1 cellular context compared by ENCODE assay signal in the genomic region with DNA sequence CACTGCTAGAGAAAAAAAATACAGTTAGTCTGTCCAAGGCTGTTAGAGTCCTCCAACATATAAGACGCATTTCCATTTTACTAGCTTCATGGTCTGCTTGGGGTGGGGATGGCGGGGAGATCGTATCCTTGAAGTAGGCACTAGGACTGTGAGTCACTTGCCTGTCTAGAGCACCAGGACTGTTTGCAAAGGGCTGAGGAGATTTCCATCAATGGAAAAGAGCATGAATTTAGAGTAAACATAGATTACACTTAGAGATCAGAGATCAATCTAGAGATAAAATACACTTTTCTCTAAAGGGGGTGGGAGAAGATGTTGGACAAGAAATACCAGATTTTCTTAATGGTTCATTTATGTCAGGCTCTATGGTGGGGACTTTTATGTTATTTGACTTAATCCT.
TF ChIP-seq lines count a peak whose summit lies in the region.

No MANE protein-coding gene starts in this region.

TF ChIP-seq in GM23338, 12 proteins besides CTCF, POLR2A, EP300 and RAD21 (continued from another document):
- no peak for TF ChIP-seq ETS1 (IDR thresholded peaks at IDR 0.05)
